Comparison of ENCODE assay signal across 16 cellular contexts in genomic region chr20:38197217-38198008, GRCh38. TPM values are rescaled to one million over a fixed set of nuclear protein-coding genes. Genes with fewer than 3 reads are reported as not detected.
DNase-seq lines count a peak whose midpoint lies in the region; ATAC-seq, FAIRE-seq and TF ChIP-seq lines count a peak whose summit lies in the region.
"Had no signal": no experiment of that assay in that cellular context is flagged by ENCODE, and none has a peak within 500 bp of the region (broad histone marks: within the 10 kb centered on the region; RNA-seq: fewer than 3 reads in every experiment).

No MANE protein-coding gene starts in this region.

- 63 to 76% (median 65%) methylated on average over 6 of the region's 6 CpGs for WGBS in spleen, 5 donors

- peak overlapping the region; percentile 4 for H3K4me3 Mint-ChIP-seq in MCF 10A (ENCODE audit: unreplicated experiment)
- H3K4me3 Mint-ChIP-seq in naive thymus-derived CD8-positive, alpha-beta T cell, result no peak overlapping the region
- H3K4me3 Mint-ChIP-seq in naive thymus-derived CD4-positive, alpha-beta T cell, result no peak overlapping the region

- no peak for ATAC-seq in naive thymus-derived CD8-positive, alpha-beta T cell
- no peak for ATAC-seq in naive thymus-derived CD4-positive, alpha-beta T cell

- FAIRE-seq in kidney (lab: Jason Lieb, UNC), result no peak

- peaks cover 0 to 6% of the 10 kb centered on the region in 2 donors for H3K27me3 ChIP-seq in breast epithelium
- peaks cover 0 to 11% (median 0%) of the 10 kb centered on the region in 7 donors for H3K27me3 ChIP-seq in spleen (replicated peaks in 1 of 7)
- H3K27me3 ChIP-seq in naive thymus-derived CD4-positive, alpha-beta T cell (ENCODE audit: control insufficient read depth in 2 of 2, insufficient read depth in 2 of 2, low read length in 2 of 2), result no peaks in the 10 kb centered on the region
- H3K27me3 ChIP-seq: thyroid gland had no signal

- no peaks in the 10 kb centered on the region for H3K36me3 Mint-ChIP-seq in MCF 10A (ENCODE audit: insufficient read depth, unreplicated experiment)
- H3K36me3 Mint-ChIP-seq in naive thymus-derived CD8-positive, alpha-beta T cell, result no peaks in the 10 kb centered on the region
- H3K36me3 Mint-ChIP-seq in naive thymus-derived CD4-positive, alpha-beta T cell, result no peaks in the 10 kb centered on the region
- H3K36me3 Mint-ChIP-seq: CD4-positive, CD25-positive, alpha-beta regulatory T cell had no signal

- H3K9me3 ChIP-seq in breast epithelium (no peaks in the 10 kb centered on the region), spleen (no peaks in the 10 kb centered on the region), kidney (ENCODE audit: control insufficient read depth in 1 of 2, low read length in 2 of 2) (no peaks in the 10 kb centered on the region)
- H3K9me3 ChIP-seq in naive thymus-derived CD4-positive, alpha-beta T cell (ENCODE audit: control insufficient read depth in 2 of 3, low read length in 3 of 3), result no peaks in the 10 kb centered on the region
- H3K9me3 ChIP-seq: thyroid gland had no signal

- peaks cover 40% of the 10 kb centered on the region for H3K4me1 Mint-ChIP-seq in MCF 10A (ENCODE audit: insufficient read depth, unreplicated experiment)
- H3K4me1 Mint-ChIP-seq in naive thymus-derived CD8-positive, alpha-beta T cell, result no peaks in the 10 kb centered on the region
- no peaks in the 10 kb centered on the region for H3K4me1 Mint-ChIP-seq in naive thymus-derived CD4-positive, alpha-beta T cell
- H3K4me1 Mint-ChIP-seq: CD4-positive, CD25-positive, alpha-beta regulatory T cell had no signal

- H3K27ac ChIP-seq in breast epithelium (no peak overlapping the region), spleen (peak overlapping the region in 6 of 8 donors; percentile 43 to 81 (median 77)), kidney (ENCODE audit: low read depth in 2 of 2, low read length in 2 of 2) (no peak overlapping the region)
- no peak overlapping the region for H3K27ac ChIP-seq in naive thymus-derived CD4-positive, alpha-beta T cell (ENCODE audit: low read depth, low read length)
- H3K27ac ChIP-seq: thyroid gland had no signal

- H3K4me3 ChIP-seq in breast epithelium, result no peak overlapping the region
- H3K4me3 ChIP-seq in spleen, result no peak overlapping the region
- H3K4me3 ChIP-seq in kidney (ENCODE audit: low read length in 2 of 2), result no peak overlapping the region
- H3K4me3 ChIP-seq in naive thymus-derived CD4-positive, alpha-beta T cell (ENCODE audit: low read length), result no peak overlapping the region
- H3K4me3 ChIP-seq: thyroid gland had no signal

- peak overlapping the region; percentile 3 for H3K27ac Mint-ChIP-seq in MCF 10A (ENCODE audit: low read depth, unreplicated experiment)
- H3K27ac Mint-ChIP-seq in naive thymus-derived CD8-positive, alpha-beta T cell, result no peak overlapping the region
- no peak overlapping the region for H3K27ac Mint-ChIP-seq in naive thymus-derived CD4-positive, alpha-beta T cell

- no peaks in the 10 kb centered on the region for H3K4me1 ChIP-seq in breast epithelium
- peaks cover 0 to 33% (median 15%) of the 10 kb centered on the region in 6 donors for H3K4me1 ChIP-seq in spleen
- no peaks in the 10 kb centered on the region for H3K4me1 ChIP-seq in kidney (ENCODE audit: control insufficient read depth in 1 of 2, insufficient read depth in 1 of 2, low read depth in 1 of 2, low read length in 2 of 2)
- no peaks in the 10 kb centered on the region for H3K4me1 ChIP-seq in naive thymus-derived CD4-positive, alpha-beta T cell (ENCODE audit: control insufficient read depth in 2 of 2, insufficient read depth in 2 of 2, low read length in 2 of 2)

- CTCF ChIA-PET in MCF 10A (lab: Yijun Ruan, JAX), result interaction anchor here (0.6 to 11.8 kb wide), 10 partner anchors 16 to 977 kb away, joined by 3 to 198 read pairs (median 4); partner anchors contain the start of gene TGM2
- CTCF ChIA-PET in naive thymus-derived CD4-positive, alpha-beta T cell (lab: Charles Lee), result no interaction called here

- no peak overlapping the region for H3K9ac ChIP-seq in kidney (ENCODE audit: low read length in 2 of 2)

- DNase-seq in MCF 10A (ENCODE audit: unreplicated experiment) (no peak), breast epithelium (ENCODE audit: low spot score in 2 of 2) (no peak), NCI-H69 (lab: John Stamatoyannopoulos, UW) (peak; percentile 37), germinal center (ENCODE audit: low spot score) (peak; percentile 69), spleen (no peak), kidney (no peak)
- DNase-seq in naive thymus-derived CD8-positive, alpha-beta T cell, result no peak
- DNase-seq in naive thymus-derived CD4-positive, alpha-beta T cell, result no peak
- DNase-seq: activated CD4-positive, alpha-beta T cell treated with anti-CD3 and anti-CD28 coated beads, Interleukin-2, amount 50 U/mL, for 4 hours; activated naive CD4-positive, alpha-beta T cell treated with anti-CD3 and anti-CD28 coated beads, Interleukin-2, amount 50 U/mL, for 16 hours; CD4-positive, CD25-positive, alpha-beta regulatory T cell; DMS153; NCI-H1048; NCI-H2029 treated with DMSO at 0.1 percent for 48 hours had no signal

- no peaks in the 10 kb centered on the region for H3K27me3 Mint-ChIP-seq in MCF 10A (ENCODE audit: insufficient read depth, unreplicated experiment)
- H3K27me3 Mint-ChIP-seq in naive thymus-derived CD8-positive, alpha-beta T cell, result peaks cover 3 to 24% (median 10%) of the 10 kb centered on the region in 5 donors
- H3K27me3 Mint-ChIP-seq in naive thymus-derived CD4-positive, alpha-beta T cell, result peaks cover 0 to 22% (median 9%) of the 10 kb centered on the region in 5 donors

- TF ChIP-seq CTCF in MCF 10A (IDR thresholded peaks at IDR 0.05; ENCODE audit: unreplicated experiment) (no peak), breast epithelium (IDR thresholded peaks at IDR 0.05) (no peak), spleen (IDR thresholded peaks at IDR 0.05 in 8 of 11, conservative IDR thresholded peaks at IDR 0.05 in 3 of 11) (no peak), kidney (IDR thresholded peaks at IDR 0.05; ENCODE audit: borderline replicate concordance, extremely low read depth, insufficient read depth) (no peak)

- BruUV-seq in MCF 10A (replicated peaks; lab: Mats Ljungman, UMichigan), result no TSS peak

- POLR2A ChIA-PET in MCF 10A (lab: Yijun Ruan, JAX), result interaction anchor here (0.6 to 3.8 kb wide), 23 partner anchors 8 to 238 kb away, joined by 3 to 20 read pairs (median 4); partner anchors contain the start of genes RPRD1B, SNHG17 and TTI1
- POLR2A ChIA-PET in naive thymus-derived CD8-positive, alpha-beta T cell (lab: Charles Lee), result no interaction called here
- POLR2A ChIA-PET in naive thymus-derived CD4-positive, alpha-beta T cell (lab: Charles Lee), result no interaction called here

- TF ChIP-seq POLR2A in breast epithelium (IDR thresholded peaks at IDR 0.05) (no peak), spleen (IDR thresholded peaks at IDR 0.05) (no peak)

- no peaks in the 10 kb centered on the region for H3K36me3 ChIP-seq in breast epithelium
- H3K36me3 ChIP-seq in spleen, result no peaks in the 10 kb centered on the region
- H3K36me3 ChIP-seq in kidney (ENCODE audit: control insufficient read depth in 1 of 2, insufficient read depth in 2 of 2, low read length in 2 of 2), result no peaks in the 10 kb centered on the region
- H3K36me3 ChIP-seq in naive thymus-derived CD4-positive, alpha-beta T cell (ENCODE audit: control insufficient read depth in 2 of 3, insufficient read depth in 3 of 3, low read length in 3 of 3), result no peaks in the 10 kb centered on the region
- H3K36me3 ChIP-seq: thyroid gland had no signal

- H3K9me3 Mint-ChIP-seq in MCF 10A (ENCODE audit: unreplicated experiment), result no peaks in the 10 kb centered on the region
- peaks cover 0 to 9% (median 1%) of the 10 kb centered on the region in 9 donors for H3K9me3 Mint-ChIP-seq in naive thymus-derived CD8-positive, alpha-beta T cell
- peaks cover 0 to 5% (median 0%) of the 10 kb centered on the region in 11 donors for H3K9me3 Mint-ChIP-seq in naive thymus-derived CD4-positive, alpha-beta T cell

- intact Hi-C loops in MCF 10A (cut with micrococcal nuclease), result no loop called here
- intact Hi-C loops in breast epithelium (cut with DNase I; ENCODE audit: low total_unique reads), result no loop called here
- intact Hi-C loops in spleen (cut with DNase I; ENCODE audit: low total_unique reads), result no loop called here
- intact Hi-C loops in kidney (cut with DNase I), result no loop called here
- intact Hi-C loops in naive thymus-derived CD4-positive, alpha-beta T cell (cut with micrococcal nuclease), result loop anchor here in 1 of 2 donors (10.0 kb wide), 1 partner anchor 877 kb away; no protein-coding TSS in a partner anchor

RNA-seq across cellular contexts. Expression of gene TGM2, which starts 32.3 kb away (rescaled TPM):
- total RNA-seq in MCF 10A (2022) (0.76 and 1.5 TPM in 2 replicates), breast epithelium (10 to 100 TPM; 10.7 to 44.9 (median 15.2) TPM), spleen (100 to 1,000 TPM in 1 of 7 donors, 10 to 100 TPM in 6; 60.2 to 167 (median 87.6) TPM), kidney (611 TPM)
- polyA plus RNA-seq in spleen (10 to 100 TPM in 2 of 3 donors, 1 to 10 TPM in 1; 9.3 to 35.3 (median 19.8) TPM), kidney (ENCODE audit: insufficient read depth, low read depth, low replicate concordance) (44.6 TPM)
- not detected for total RNA-seq in naive thymus-derived CD8-positive, alpha-beta T cell
- polyA plus RNA-seq in naive thymus-derived CD8-positive, alpha-beta T cell, result not detected
- total RNA-seq in naive thymus-derived CD4-positive, alpha-beta T cell, result under 1 TPM; 0.11 to 0.94 (median 0.19) TPM
- polyA plus RNA-seq in naive thymus-derived CD4-positive, alpha-beta T cell, result not detected
- total RNA-seq: CD4-positive, CD25-positive, alpha-beta regulatory T cell had no signal
- polyA plus RNA-seq: neural cell had no signal

Comparison
In these comparisons a context has a peak if more than half of its experiments do, and no peak if none do; other contexts are left out.
1. DNase-seq: peak in NCI-H69 (single experiment) and germinal center (single experiment); none in MCF 10A (single experiment), breast epithelium (0 of 2), spleen (single experiment), naive thymus-derived CD8-positive, alpha-beta T cell (0 of 10), kidney (single experiment) and naive thymus-derived CD4-positive, alpha-beta T cell (0 of 9).
2. H3K27ac ChIP-seq: peak in spleen (6 of 8); none in breast epithelium (0 of 2), kidney (0 of 2) and naive thymus-derived CD4-positive, alpha-beta T cell (single experiment).